Comparison of ENCODE assay signal across 29 cellular contexts in genomic region chr10:130511801-130512200, GRCh38.
"Had no signal": no experiment of that assay in that cellular context is flagged by ENCODE, and none has a peak within 500 bp of the region (broad histone marks: within the 10 kb centered on the region; RNA-seq: fewer than 3 reads in every experiment).

No MANE protein-coding gene starts in this region.

- H2AFZ ChIP-seq: parathyroid adenoma had no signal

- H3K79me2 ChIP-seq: parathyroid adenoma had no signal

- H3K27ac ChIP-seq: ovary, parathyroid adenoma, psoas muscle, right lobe of liver, sigmoid colon, thoracic aorta, thyroid gland, tibial nerve, upper lobe of left lung, vagina had no signal

- H3K9me3 Mint-ChIP-seq: natural killer cell; nephron; neural crest cell; stimulated activated memory B cell treated with anti-CD40 and anti-IgM and Interleukin-4, amounts not matched to agents 10 μg/mL and 1 μg/mL and 100 μg/mL, for 72 hours; stimulated activated naive CD8-positive, alpha-beta T cell treated with anti-CD3 and anti-CD28 coated beads, Interleukin-15, amount 100 ng/mL, for 72 hours had no signal

- H3K36me3 ChIP-seq: ovary, right lobe of liver, sigmoid colon, thoracic aorta, thyroid gland, tibial nerve, upper lobe of left lung, vagina had no signal

- H3K4me1 Mint-ChIP-seq: naive B cell; natural killer cell; nephron; neural crest cell; stimulated activated memory B cell treated with anti-CD40 and anti-IgM and Interleukin-4, amounts not matched to agents 10 μg/mL and 1 μg/mL and 100 μg/mL, for 72 hours; stimulated activated naive CD8-positive, alpha-beta T cell treated with anti-CD3 and anti-CD28 coated beads, Interleukin-15, amount 100 ng/mL, for 72 hours had no signal

- H3K27me3 ChIP-seq: ovary, right lobe of liver, sigmoid colon, thyroid gland, tibial nerve, vagina had no signal

- DNase-seq: naive B cell; natural killer cell; occipital lobe; ovary; posterior cingulate gyrus; psoas muscle; right cardiac atrium; sigmoid colon; small intestine; stimulated activated CD4-positive, alpha-beta T cell treated with anti-CD3 and anti-CD28 coated beads, Interleukin-1b, Interleukin-23, amount 100 ng/mL, for 48 hours; stimulated activated CD4-positive, alpha-beta T cell treated with anti-CD3 and anti-CD28 coated beads, Interleukin-4, amount 100 ng/mL, for 1 hour; stimulated activated CD4-positive, alpha-beta T cell treated with anti-CD3 and anti-CD28 coated beads, Interleukin-4, amount 100 ng/mL, for 4 hours; stimulated activated CD8-positive, alpha-beta memory T cell treated with anti-CD3 and anti-CD28 coated beads, Interleukin-4, amount 100 ng/mL, for 48 hours; stimulated activated naive CD4-positive, alpha-beta T cell; stimulated activated naive CD8-positive, alpha-beta T cell treated with anti-CD3 and anti-CD28 coated beads, Interleukin-15, amount 100 ng/mL, for 72 hours; stimulated activated naive CD8-positive, alpha-beta T cell treated with anti-CD3 and anti-CD28 coated beads, Interleukin-15, Interleukin-2, amounts not matched to agents 100 U/mL and 50 U/mL, for 24 hours; substantia nigra; thyroid gland; trophoblast cell; upper lobe of left lung had no signal

- H3K9me3 ChIP-seq: ovary, psoas muscle, right lobe of liver, sigmoid colon, thoracic aorta, thyroid gland, upper lobe of left lung, vagina had no signal

- H3K36me3 Mint-ChIP-seq: naive B cell; natural killer cell; stimulated activated memory B cell treated with anti-CD40 and anti-IgM and Interleukin-4, amounts not matched to agents 10 μg/mL and 1 μg/mL and 100 μg/mL, for 72 hours had no signal

- H3K9ac ChIP-seq: parathyroid adenoma had no signal

- H3K4me1 ChIP-seq: parathyroid adenoma, psoas muscle, right lobe of liver, sigmoid colon, thyroid gland, tibial nerve, upper lobe of left lung, vagina had no signal

- H3K27ac Mint-ChIP-seq: naive B cell; natural killer cell; nephron; progenitor cell of endocrine pancreas; stimulated activated memory B cell treated with anti-CD40 and anti-IgM and Interleukin-4, amounts not matched to agents 10 μg/mL and 1 μg/mL and 100 μg/mL, for 72 hours; stimulated activated naive CD8-positive, alpha-beta T cell treated with anti-CD3 and anti-CD28 coated beads, Interleukin-15, amount 100 ng/mL, for 72 hours had no signal

- ATAC-seq: natural killer cell, psoas muscle, right cardiac atrium, right lobe of liver had no signal

- H3K4me3 Mint-ChIP-seq: naive B cell; natural killer cell; nephron; neural crest cell; stimulated activated memory B cell treated with anti-CD40 and anti-IgM and Interleukin-4, amounts not matched to agents 10 μg/mL and 1 μg/mL and 100 μg/mL, for 72 hours; stimulated activated naive CD8-positive, alpha-beta T cell treated with anti-CD3 and anti-CD28 coated beads, Interleukin-15, amount 100 ng/mL, for 72 hours had no signal

- H3K4me3 ChIP-seq: ovary, psoas muscle, right lobe of liver, sigmoid colon, thoracic aorta, thyroid gland, tibial nerve, upper lobe of left lung, vagina had no signal
